8 cellular contexts compared by ENCODE assay signal in genomic region chr16:28923652-28924398, GRCh38. TPM values are rescaled to one million over a fixed set of nuclear protein-coding genes. Genes with fewer than 3 reads are reported as not detected.
DNase-seq lines count a peak whose midpoint lies in the region; ATAC-seq and TF ChIP-seq lines count a peak whose summit lies in the region.

No MANE protein-coding gene starts in this region.

- peak overlapping the region; percentile 89 for H3K4me3 Mint-ChIP-seq in endothelial cell (ENCODE audit: unreplicated experiment)

- DNase-seq in left ventricle myocardium inferior (no peak), cardiac septum (ENCODE audit: low spot score) (no peak), NOMO-1 (lab: John Stamatoyannopoulos, UW; ENCODE audit: unreplicated experiment in 2 of 2) (peak; percentile 87 to 91), endothelial cell (ENCODE audit: low spot score) (no peak), retinal pigment epithelial cell (ENCODE audit: low read depth) (no peak), NCI-H1092 (lab: John Stamatoyannopoulos, UW) (no peak), mucosa of gallbladder (ENCODE audit: low spot score) (no peak)

- peaks cover 7% of the 10 kb centered on the region for H3K27me3 Mint-ChIP-seq in endothelial cell (ENCODE audit: unreplicated experiment)

- H3K4me1 Mint-ChIP-seq in endothelial cell (ENCODE audit: unreplicated experiment) = peaks cover 11% of the 10 kb centered on the region

- H3K4me1 ChIP-seq in left ventricle myocardium inferior = peaks cover 17% of the 10 kb centered on the region

- H3K9me3 ChIP-seq in left ventricle myocardium inferior (replicated peaks) = no peaks in the 10 kb centered on the region

- H3K27me3 ChIP-seq in left ventricle myocardium inferior (ENCODE audit: low read depth) = no peaks in the 10 kb centered on the region

- peak overlapping the region; percentile 25 for H3K27ac Mint-ChIP-seq in endothelial cell (ENCODE audit: unreplicated experiment)

- H3K36me3 Mint-ChIP-seq in endothelial cell (ENCODE audit: low read depth, unreplicated experiment) = peaks cover 4% of the 10 kb centered on the region

- peak overlapping the region; percentile 99 for H3K27ac ChIP-seq in left ventricle myocardium inferior (replicated peaks)

- H3K4me3 ChIP-seq in left ventricle myocardium inferior = peak overlapping the region; percentile 88
- H3K4me3 ChIP-seq in retinal pigment epithelial cell (ENCODE audit: low read length) = peak overlapping the region; percentile 76

- TF ChIP-seq CTCF in left ventricle myocardium inferior (IDR thresholded peaks at IDR 0.05; ENCODE audit: borderline replicate concordance) (no peak), endothelial cell (IDR thresholded peaks at IDR 0.05; ENCODE audit: unreplicated experiment) (no peak), retinal pigment epithelial cell (conservative IDR thresholded peaks at IDR 0.05; ENCODE audit: low read depth, low read length) (no peak)

- H3K9me3 Mint-ChIP-seq in endothelial cell (ENCODE audit: unreplicated experiment) = no peaks in the 10 kb centered on the region

- intact Hi-C loops in left ventricle myocardium inferior (cut with micrococcal nuclease) (no loop called here), cardiac septum (cut with DNase I) (loop anchor here (2.0 to 5.0 kb wide), 3 partner anchors 27 to 77 kb away; partner anchors contain the start of genes NFATC2IP and TUFM)

- H3K36me3 ChIP-seq in left ventricle myocardium inferior = peaks cover 31% of the 10 kb centered on the region

- peak; percentile 54 for ATAC-seq in HG02763 (IDR thresholded peaks at IDR 0.05; ENCODE audit: unreplicated experiment)

RNA-seq across cellular contexts. Expression of gene RABEP2, which starts 1.2 kb away (rescaled TPM):
- total RNA-seq in left ventricle myocardium inferior (17.7 TPM), cardiac septum (14.3 TPM), endothelial cell (ENCODE audit: unreplicated experiment) (16.0 TPM), mucosa of gallbladder (35.1 TPM)

RNA-seq across cellular contexts. Expression of gene CD19, which starts 7.9 kb away (rescaled TPM):
- total RNA-seq in left ventricle myocardium inferior = not detected
- total RNA-seq in cardiac septum = not detected
- total RNA-seq in endothelial cell (ENCODE audit: unreplicated experiment) = not detected
- 1.4 TPM for total RNA-seq in mucosa of gallbladder

RNA-seq across cellular contexts. Expression of gene NFATC2IP, which starts 26.9 kb away (rescaled TPM):
- 18.1 TPM for total RNA-seq in left ventricle myocardium inferior
- total RNA-seq in cardiac septum = 17.9 TPM
- total RNA-seq in endothelial cell (ENCODE audit: unreplicated experiment) = 61.0 TPM
- 39.2 TPM for total RNA-seq in mucosa of gallbladder

RNA-seq across cellular contexts. Expression of gene ATP2A1, which starts 45.5 kb away (rescaled TPM):
- total RNA-seq in left ventricle myocardium inferior (0.38 TPM), cardiac septum (0.54 TPM), endothelial cell (ENCODE audit: unreplicated experiment) (1.9 TPM), mucosa of gallbladder (0.83 TPM)

RNA-seq across cellular contexts. Expression of gene SPNS1, which starts 50.8 kb away (rescaled TPM):
- total RNA-seq in left ventricle myocardium inferior (16.5 TPM), cardiac septum (15.6 TPM), endothelial cell (ENCODE audit: unreplicated experiment) (68.4 TPM), mucosa of gallbladder (39.8 TPM)

Comparison
In these comparisons a context has a peak if more than half of its experiments do, and no peak if none do; other contexts are left out.
1. DNase-seq: peak in NOMO-1 (2 of 2); none in left ventricle myocardium inferior (single experiment), cardiac septum (single experiment), endothelial cell (single experiment), retinal pigment epithelial cell (single experiment), NCI-H1092 (single experiment) and mucosa of gallbladder (single experiment).